In genomic region chrX:40097492-40098263, GRCh38 we compare ENCODE assay signal across 8 cellular contexts. TPM values are rescaled to one million over a fixed set of nuclear protein-coding genes. Genes with fewer than 3 reads are reported as not detected.
DNase-seq lines count a peak whose midpoint lies in the region; ATAC-seq and TF ChIP-seq lines count a peak whose summit lies in the region.

BCOR (minus strand) TSS chrX:40097958; CDS start chrX:40077929, 20,029 bp downstream.

- no peaks in the 10 kb centered on the region for H3K9me2 ChIP-seq in OCI-LY1 (ENCODE audit: low read depth, low read length)

- H3K36me3 Mint-ChIP-seq in activated T-cell treated with anti-CD3 and anti-CD28 coated beads, Interleukin-2, amount 50 U/mL, for 24 hours (ENCODE audit: low read depth), result peaks cover 9% of the 10 kb centered on the region
- H3K36me3 Mint-ChIP-seq in naive thymus-derived CD8-positive, alpha-beta T cell, result no peaks in the 10 kb centered on the region

- peak within 1 kb of the TSS; percentile 82 for H3K4me2 ChIP-seq in DND-41 (ENCODE audit: insufficient read depth, low read length)
- H3K4me2 ChIP-seq in OCI-LY1 (ENCODE audit: low read length), result peak within 1 kb of the TSS; percentile 98

- H3K4me3 ChIP-seq in DND-41 (ENCODE audit: low read depth in 1 of 2, low read length in 2 of 2), result peak within 1 kb of the TSS; percentile 63 to 66; a peak in 3 of 4 replicates
- H3K4me3 ChIP-seq in OCI-LY1 (ENCODE audit: low read depth, low read length, poor library complexity, severe bottlenecking), result peak within 1 kb of the TSS; percentile 77
- H3K4me3 ChIP-seq in stomach, result peak within 1 kb of the TSS; percentile 63 to 75 (median 70)

- TF ChIP-seq CTCF in DND-41 (IDR thresholded peaks at IDR 0.05; ENCODE audit: borderline replicate concordance, extremely low read depth, low read length, poor library complexity, severe bottlenecking) (no peak), OCI-LY1 (IDR thresholded peaks at IDR 0.05; ENCODE audit: low read length) (no peak), stomach (IDR thresholded peaks at IDR 0.05) (no peak)

- peak within 1 kb of the TSS; percentile 91 for H3K27ac ChIP-seq in DND-41 (ENCODE audit: low read length)
- peak within 1 kb of the TSS; percentile 99 for H3K27ac ChIP-seq in OCI-LY1 (ENCODE audit: low read depth, low read length, poor library complexity, severe bottlenecking)
- H3K27ac ChIP-seq in stomach, result peak within 1 kb of the TSS; percentile 88 to 95 (median 93)

- H3K9ac ChIP-seq in DND-41 (ENCODE audit: low read depth, low read length), result peak within 1 kb of the TSS; percentile 84
- peak within 1 kb of the TSS; percentile 99 for H3K9ac ChIP-seq in OCI-LY1 (ENCODE audit: low read length)

- peak within 1 kb of the TSS; percentile 85 for H3K4me3 Mint-ChIP-seq in activated T-cell treated with anti-CD3 and anti-CD28 coated beads, Interleukin-2, amount 50 U/mL, for 24 hours
- H3K4me3 Mint-ChIP-seq in naive thymus-derived CD8-positive, alpha-beta T cell, result peak within 1 kb of the TSS; percentile 83 to 98 (median 92)

- H2AFZ ChIP-seq in DND-41 (ENCODE audit: low read depth, low read length), result peak within 1 kb of the TSS; percentile 55; the same call in 1 of the 2 replicates
- no peak within 1 kb of the TSS for H2AFZ ChIP-seq in OCI-LY1 (ENCODE audit: low read length)

- peaks cover 43% of the 10 kb centered on the region for H3K4me1 ChIP-seq in DND-41 (ENCODE audit: insufficient read depth, low read length)
- H3K4me1 ChIP-seq in OCI-LY1 (ENCODE audit: insufficient read depth, low read length, severe bottlenecking), result peaks cover 69% of the 10 kb centered on the region
- H3K4me1 ChIP-seq in stomach, result peaks cover 9 to 77% (median 35%) of the 10 kb centered on the region in 4 donors

- no peak for TF ChIP-seq EP300 in stomach (IDR thresholded peaks at IDR 0.05)

- no peaks in the 10 kb centered on the region for H3F3A ChIP-seq in OCI-LY1 (ENCODE audit: insufficient read depth, low read length)

- H3K27me3 Mint-ChIP-seq in activated T-cell treated with anti-CD3 and anti-CD28 coated beads, Interleukin-2, amount 50 U/mL, for 24 hours, result peaks cover 67% of the 10 kb centered on the region
- H3K27me3 Mint-ChIP-seq in naive thymus-derived CD8-positive, alpha-beta T cell, result no peaks in the 10 kb centered on the region

- intact Hi-C loops in stomach (cut with DNase I; ENCODE audit: low total_unique reads), result loop anchor here (10.0 kb wide), 1 partner anchor 57 kb away; no protein-coding TSS in a partner anchor

- DNase-seq in DND-41 (peak; percentile 85), stomach (peak; percentile 77)
- DNase-seq in activated T-cell treated with anti-CD3 and anti-CD28 coated beads, Interleukin-2, amount 50 U/mL, for 24 hours, result peak; percentile 80
- peak; percentile 56 to 85 (median 64) for DNase-seq in naive thymus-derived CD8-positive, alpha-beta T cell

- ATAC-seq in DND-41 (ENCODE audit: insufficient read depth, low read depth) (peak; percentile 41), HG02798 (IDR thresholded peaks at IDR 0.05; ENCODE audit: poor library complexity, unreplicated experiment) (peak; percentile 31), esophagus mucosa (peak; percentile 62), GM19455 (IDR thresholded peaks at IDR 0.05; ENCODE audit: unreplicated experiment) (no peak)
- ATAC-seq in naive thymus-derived CD8-positive, alpha-beta T cell, result peak; percentile 42 to 45

- 1 to 10% (median 3%) methylated on average over 11 to 87 of the region's 100 CpGs; no CpG with 5 or more reads in 1 of the 5 donors for WGBS in stomach, 5 donors

- POLR2A ChIA-PET in naive thymus-derived CD8-positive, alpha-beta T cell (lab: Charles Lee), result interaction anchor here (0.6 to 10.6 kb wide), 25 partner anchors 9 to 1243 kb away, joined by 3 to 269 read pairs (median 7); partner anchors contain the start of gene USP9X

- peaks cover 43% of the 10 kb centered on the region for H3K4me1 Mint-ChIP-seq in activated T-cell treated with anti-CD3 and anti-CD28 coated beads, Interleukin-2, amount 50 U/mL, for 24 hours (ENCODE audit: low read depth)
- H3K4me1 Mint-ChIP-seq in naive thymus-derived CD8-positive, alpha-beta T cell, result peaks cover 9 to 35% (median 25%) of the 10 kb centered on the region in 4 donors

- no peaks in the 10 kb centered on the region for H3K27me3 ChIP-seq in DND-41 (ENCODE audit: insufficient read depth, low read length, poor library complexity)
- no peaks in the 10 kb centered on the region for H3K27me3 ChIP-seq in OCI-LY1 (ENCODE audit: insufficient read depth, low read length)
- peaks cover 0 to 68% (median 11%) of the 10 kb centered on the region in 3 donors for H3K27me3 ChIP-seq in stomach

- H3K9me3 Mint-ChIP-seq in activated T-cell treated with anti-CD3 and anti-CD28 coated beads, Interleukin-2, amount 50 U/mL, for 24 hours, result no peaks in the 10 kb centered on the region
- H3K9me3 Mint-ChIP-seq in naive thymus-derived CD8-positive, alpha-beta T cell, result no peaks in the 10 kb centered on the region

- H3K36me3 ChIP-seq in DND-41 (ENCODE audit: insufficient read depth, low read length) (peaks cover 14% of the 10 kb centered on the region), OCI-LY1 (ENCODE audit: insufficient read depth, low read length) (peaks cover 6% of the 10 kb centered on the region; the same call in 1 of the 2 replicates), stomach (no peaks in the 10 kb centered on the region)

- peak within 1 kb of the TSS; percentile 87 for H3K27ac Mint-ChIP-seq in activated T-cell treated with anti-CD3 and anti-CD28 coated beads, Interleukin-2, amount 50 U/mL, for 24 hours
- H3K27ac Mint-ChIP-seq in naive thymus-derived CD8-positive, alpha-beta T cell, result peak within 1 kb of the TSS; percentile 31 to 95 (median 86)

- H4K20me1 ChIP-seq in DND-41 (ENCODE audit: insufficient read depth, low read length) (peaks cover 33% of the 10 kb centered on the region), OCI-LY1 (ENCODE audit: insufficient read depth, low read length) (no peaks in the 10 kb centered on the region)

- H3K79me2 ChIP-seq in DND-41 (ENCODE audit: insufficient read depth, low read length) (peaks cover 58% of the 10 kb centered on the region), OCI-LY1 (ENCODE audit: insufficient read depth, low read length) (no peaks in the 10 kb centered on the region)

- H3K9me3 ChIP-seq in DND-41 (ENCODE audit: insufficient read depth, low read length, severe bottlenecking), result no peaks in the 10 kb centered on the region
- no peaks in the 10 kb centered on the region for H3K9me3 ChIP-seq in OCI-LY1 (ENCODE audit: low read length)
- H3K9me3 ChIP-seq in stomach, result peaks cover 0 to 24% (median 0%) of the 10 kb centered on the region in 4 donors

- TF ChIP-seq POLR2A in stomach (IDR thresholded peaks at IDR 0.05), result peak in 1 of 4 donors; percentile 28

RNA-seq across cellular contexts. Expression of gene BCOR, which starts in this region (rescaled TPM):
- 16.2 TPM for total RNA-seq in esophagus mucosa
- total RNA-seq in naive thymus-derived CD8-positive, alpha-beta T cell, result 10 to 100 TPM; 31.6 to 35.9 TPM
- polyA plus RNA-seq in naive thymus-derived CD8-positive, alpha-beta T cell, result 1 to 10 TPM; 2.5 to 7.7 (median 6.6) TPM
- 10 to 100 TPM; 11.0 to 45.5 (median 34.8) TPM for total RNA-seq in stomach
- polyA plus RNA-seq in stomach, result 10 to 100 TPM in 1 of 3 donors, 1 to 10 TPM in 2; 4.4 to 11.8 (median 5.0) TPM
